In the genomic region with DNA sequence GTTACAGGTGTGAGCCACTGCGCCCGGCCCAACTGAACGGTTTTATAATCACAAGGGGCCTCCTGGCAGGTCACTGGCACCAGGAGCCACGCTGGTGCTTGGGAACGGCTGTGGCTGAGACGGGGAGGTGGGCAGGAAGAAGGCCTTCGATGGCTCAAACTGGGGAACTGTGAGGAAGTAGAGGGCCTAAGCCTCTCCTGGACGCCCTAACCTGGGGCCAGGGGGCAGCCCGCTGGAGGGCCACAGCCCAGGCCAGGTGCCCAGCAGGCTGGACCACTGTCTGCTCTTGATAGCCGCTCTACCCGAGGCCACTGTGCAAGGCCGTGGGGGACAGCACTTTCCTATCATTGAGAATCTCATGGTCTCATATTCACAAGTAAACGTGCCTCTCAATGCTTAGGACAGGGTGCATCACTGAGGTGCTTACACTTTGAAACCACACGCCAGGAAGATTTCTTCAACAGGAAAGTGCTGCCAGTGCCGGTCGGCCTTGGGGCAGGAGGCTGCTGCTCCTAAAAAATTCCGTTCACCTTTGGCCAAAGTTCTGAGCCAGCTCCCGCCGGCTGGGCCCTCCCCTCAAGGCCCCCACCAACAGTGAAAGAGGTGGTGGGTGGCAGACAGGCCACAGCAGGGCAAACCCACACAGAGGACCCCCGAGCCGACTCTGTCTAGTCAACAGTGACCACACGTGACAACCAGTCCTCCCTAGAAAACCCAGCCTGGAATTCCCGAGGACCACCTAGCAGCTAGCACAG, we compare ENCODE assay signal across 16 cellular contexts. TPM values are rescaled to one million over a fixed set of nuclear protein-coding genes. Genes with fewer than 3 reads are reported as not detected.
"Had no signal": no experiment of that assay in that cellular context is flagged by ENCODE, and none has a peak within 500 bp of the region (broad histone marks: within the 10 kb centered on the region; RNA-seq: fewer than 3 reads in every experiment).

No MANE protein-coding gene starts in this region.

- H3K4me3 ChIP-seq: ascending aorta, dorsolateral prefrontal cortex, esophagus muscularis mucosa, sigmoid colon, transverse colon had no signal

- H3K27ac Mint-ChIP-seq: activated naive CD8-positive, alpha-beta T cell treated with anti-CD3 and anti-CD28 coated beads, Interleukin-2, amount 10 ng/mL, durations not matched to agents 7 days and 5 days; memory B cell; nephron; T-helper 2 cell treated with Interferon-gamma antibody and Interleukin-4, amounts not matched to agents 5 μg/mL and 100 μg/mL, for 36 hours had no signal

- H3K27me3 Mint-ChIP-seq: activated naive CD8-positive, alpha-beta T cell treated with anti-CD3 and anti-CD28 coated beads, Interleukin-2, amount 10 ng/mL, durations not matched to agents 7 days and 5 days; memory B cell had no signal

- ATAC-seq: activated T-cell treated with anti-CD3 and anti-CD28 coated beads, Interleukin-2, amount 50 U/mL, for 4 hours had no signal

- H3K4me1 Mint-ChIP-seq: memory B cell, nephron had no signal

- H3K27ac ChIP-seq: ascending aorta, esophagus muscularis mucosa, sigmoid colon, transverse colon had no signal

- DNase-seq: activated CD4-positive, alpha-beta T cell treated with anti-CD3 and anti-CD28 coated beads, Interleukin-2, amount 50 U/mL, for 4 hours; activated gamma-delta T cell; activated naive CD8-positive, alpha-beta T cell treated with anti-CD3 and anti-CD28 coated beads, Interleukin-2, amount 10 ng/mL, durations not matched to agents 7 days and 5 days; activated T-cell treated with anti-CD3 and anti-CD28 coated beads, Interleukin-2, amount 50 U/mL, for 4 hours; dorsolateral prefrontal cortex; sigmoid colon; stimulated activated naive CD4-positive, alpha-beta T cell; substantia nigra; SW 1271; transverse colon had no signal

- H3K36me3 Mint-ChIP-seq: activated naive CD8-positive, alpha-beta T cell treated with anti-CD3 and anti-CD28 coated beads, Interleukin-2, amount 10 ng/mL, durations not matched to agents 7 days and 5 days; memory B cell had no signal

- H3K27me3 ChIP-seq: ascending aorta, dorsolateral prefrontal cortex, esophagus muscularis mucosa, sigmoid colon, transverse colon had no signal

- H3K9me3 ChIP-seq: ascending aorta, esophagus muscularis mucosa, sigmoid colon, transverse colon had no signal

- H3K4me3 Mint-ChIP-seq: activated naive CD8-positive, alpha-beta T cell treated with anti-CD3 and anti-CD28 coated beads, Interleukin-2, amount 10 ng/mL, durations not matched to agents 7 days and 5 days; activated T-cell treated with anti-CD3 and anti-CD28 coated beads, Interleukin-2, amount 50 U/mL, for 4 hours; memory B cell; nephron; T-helper 2 cell treated with Interferon-gamma antibody and Interleukin-4, amounts not matched to agents 5 μg/mL and 100 μg/mL, for 36 hours had no signal

- H3K4me1 ChIP-seq: ascending aorta had no signal

- H3K9me3 Mint-ChIP-seq: activated naive CD8-positive, alpha-beta T cell treated with anti-CD3 and anti-CD28 coated beads, Interleukin-2, amount 10 ng/mL, durations not matched to agents 7 days and 5 days; activated T-cell treated with anti-CD3 and anti-CD28 coated beads, Interleukin-2, amount 50 U/mL, for 4 hours; memory B cell; nephron; T-helper 2 cell treated with Interferon-gamma antibody and Interleukin-4, amounts not matched to agents 5 μg/mL and 100 μg/mL, for 36 hours had no signal

RNA-seq across cellular contexts. Expression of gene CEND1, which starts 19.8 kb away (rescaled TPM):
- total RNA-seq: ascending aorta, omental fat pad had no signal
